In the genomic region with DNA sequence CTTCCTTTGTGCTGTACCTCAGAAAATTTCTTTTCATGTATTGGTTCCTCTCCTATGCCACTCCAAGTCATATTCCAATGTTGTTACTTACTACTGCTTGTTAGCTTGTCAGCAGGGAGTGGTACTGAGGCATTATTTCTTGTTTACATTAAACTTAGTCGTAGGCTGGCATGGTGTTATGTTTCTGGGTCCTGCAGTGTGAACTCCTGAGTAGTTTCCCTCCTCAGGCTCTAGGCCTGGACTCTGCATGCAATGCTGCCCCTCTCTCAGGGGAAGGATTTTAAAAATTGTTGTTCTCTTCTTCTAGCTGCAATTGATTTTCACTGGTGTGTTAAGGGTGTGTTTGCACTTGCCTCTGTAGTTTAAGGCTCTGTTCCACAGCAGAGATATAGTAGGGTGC, we compare ENCODE assay signal across 26 cellular contexts.
"Had no signal": no experiment of that assay in that cellular context is flagged by ENCODE, and none has a peak within 500 bp of the region (broad histone marks: within the 10 kb centered on the region; RNA-seq: fewer than 3 reads in every experiment).

No MANE protein-coding gene starts in this region.

- H3K27me3 ChIP-seq: esophagus muscularis mucosa, foreskin keratinocyte, stomach, thyroid gland, upper lobe of left lung, vagina had no signal

- H3K4me3 ChIP-seq: esophagus muscularis mucosa, stomach, thyroid gland, upper lobe of left lung, vagina had no signal

- H3K36me3 ChIP-seq: esophagus muscularis mucosa, stomach, thyroid gland, upper lobe of left lung, vagina had no signal

- H3K9ac ChIP-seq: parathyroid adenoma had no signal

- H3K9me3 Mint-ChIP-seq: activated T-cell treated with anti-CD3 and anti-CD28 coated beads, Interleukin-2, amount 50 U/mL, for 72 hours; dendritic cell treated with granulocyte-macrophage colony-stimulating factor and Interleukin-4, amounts not matched to agents 40 ng/mL and 50 ng/mL, for 4 days; nephron progenitor cell; stimulated activated naive B cell treated with anti-CD40 and anti-IgM and Interleukin-4, amounts not matched to agents 10 μg/mL and 1 μg/mL and 100 μg/mL, for 72 hours; T-helper 2 cell treated with Interferon-gamma antibody and Interleukin-4, amounts not matched to agents 5 μg/mL and 100 μg/mL, for 36 hours had no signal

- H3K4me3 Mint-ChIP-seq: activated CD4-positive, alpha-beta T cell treated with anti-CD3 and anti-CD28 coated beads for 36 hours; activated naive CD8-positive, alpha-beta T cell; activated T-cell treated with anti-CD3 and anti-CD28 coated beads, Interleukin-2, amount 50 U/mL, for 72 hours; central memory CD8-positive, alpha-beta T cell; dendritic cell treated with granulocyte-macrophage colony-stimulating factor and Interleukin-4, amounts not matched to agents 40 ng/mL and 50 ng/mL, for 4 days; naive B cell; nephron progenitor cell; stimulated activated naive B cell treated with anti-CD40 and anti-IgM and Interleukin-4, amounts not matched to agents 10 μg/mL and 1 μg/mL and 100 μg/mL, for 72 hours; T-helper 2 cell treated with Interferon-gamma antibody and Interleukin-4, amounts not matched to agents 5 μg/mL and 100 μg/mL, for 36 hours had no signal

- H3K27ac ChIP-seq: esophagus muscularis mucosa, foreskin keratinocyte, parathyroid adenoma, stomach, thyroid gland, upper lobe of left lung, vagina had no signal

- H3K79me2 ChIP-seq: parathyroid adenoma had no signal

- H3K36me3 Mint-ChIP-seq: activated naive CD8-positive, alpha-beta T cell; naive B cell; stimulated activated naive B cell treated with anti-CD40 and anti-IgM and Interleukin-4, amounts not matched to agents 10 μg/mL and 1 μg/mL and 100 μg/mL, for 72 hours had no signal

- H3K4me1 Mint-ChIP-seq: activated CD4-positive, alpha-beta T cell treated with anti-CD3 and anti-CD28 coated beads for 36 hours; central memory CD8-positive, alpha-beta T cell; naive B cell; stimulated activated naive B cell treated with anti-CD40 and anti-IgM and Interleukin-4, amounts not matched to agents 10 μg/mL and 1 μg/mL and 100 μg/mL, for 72 hours had no signal

- H2AFZ ChIP-seq: parathyroid adenoma had no signal

- DNase-seq: activated CD4-positive, alpha-beta T cell treated with anti-CD3 and anti-CD28 coated beads for 36 hours; activated CD4-positive, alpha-beta T cell treated with anti-CD3 and anti-CD28 coated beads, Interleukin-2, amount 50 U/mL, for 4 hours; activated CD4-positive, CD25-positive, alpha-beta regulatory T cell; activated naive CD4-positive, alpha-beta T cell; activated T-cell treated with anti-CD3 and anti-CD28 coated beads for 4 hours; activated T-cell treated with anti-CD3 and anti-CD28 coated beads, Interleukin-2, amount 50 U/mL, for 72 hours; anterior cingulate cortex; effector CD4-positive, alpha-beta T cell; foreskin keratinocyte; left ventricle myocardium superior; naive B cell; nephron progenitor cell; right cardiac atrium; stimulated activated CD4-positive, alpha-beta T cell treated with anti-CD3 and anti-CD28 coated beads, Interleukin-15, amount 100 ng/mL, for 24 hours; stimulated activated CD4-positive, alpha-beta T cell treated with anti-CD3 and anti-CD28 coated beads, Interleukin-2, amount 100 ng/mL, for 24 hours; stimulated activated naive B cell treated with anti-CD40 and anti-IgM and Interleukin-4, amounts not matched to agents 10 μg/mL and 1 μg/mL and 100 μg/mL, for 72 hours; stomach; thyroid gland; upper lobe of left lung had no signal

- H3K27ac Mint-ChIP-seq: activated CD4-positive, alpha-beta T cell treated with anti-CD3 and anti-CD28 coated beads for 36 hours; activated naive CD8-positive, alpha-beta T cell; activated T-cell treated with anti-CD3 and anti-CD28 coated beads, Interleukin-2, amount 50 U/mL, for 72 hours; dendritic cell treated with granulocyte-macrophage colony-stimulating factor and Interleukin-4, amounts not matched to agents 40 ng/mL and 50 ng/mL, for 4 days; naive B cell; nephron progenitor cell; stimulated activated naive B cell treated with anti-CD40 and anti-IgM and Interleukin-4, amounts not matched to agents 10 μg/mL and 1 μg/mL and 100 μg/mL, for 72 hours; T-helper 2 cell treated with Interferon-gamma antibody and Interleukin-4, amounts not matched to agents 5 μg/mL and 100 μg/mL, for 36 hours had no signal

- H3K27me3 Mint-ChIP-seq: central memory CD8-positive, alpha-beta T cell; dendritic cell treated with granulocyte-macrophage colony-stimulating factor and Interleukin-4, amounts not matched to agents 40 ng/mL and 50 ng/mL, for 4 days; naive B cell; stimulated activated naive B cell treated with anti-CD40 and anti-IgM and Interleukin-4, amounts not matched to agents 10 μg/mL and 1 μg/mL and 100 μg/mL, for 72 hours had no signal

- ATAC-seq: activated CD4-positive, alpha-beta T cell treated with anti-CD3 and anti-CD28 coated beads for 36 hours; activated T-cell treated with anti-CD3 and anti-CD28 coated beads, Interleukin-2, amount 50 U/mL, for 72 hours; foreskin keratinocyte; left ventricle myocardium superior; right cardiac atrium; stimulated activated naive B cell treated with anti-CD40 and anti-IgM and Interleukin-4, amounts not matched to agents 10 μg/mL and 1 μg/mL and 100 μg/mL, for 72 hours had no signal

- H3K4me1 ChIP-seq: esophagus muscularis mucosa, foreskin keratinocyte, parathyroid adenoma, stomach, thyroid gland, upper lobe of left lung, vagina had no signal

- H3K9me3 ChIP-seq: esophagus muscularis mucosa, stomach, thyroid gland, upper lobe of left lung, vagina had no signal
